Comparison of ENCODE assay signal across 23 cellular contexts in genomic region chr2:177322801-177323261, GRCh38. TPM values are rescaled to one million over a fixed set of nuclear protein-coding genes. Genes with fewer than 3 reads are reported as not detected.
DNase-seq lines count a peak whose midpoint lies in the region; ATAC-seq and TF ChIP-seq lines count a peak whose summit lies in the region.
"Had no signal": no experiment of that assay in that cellular context is flagged by ENCODE, and none has a peak within 500 bp of the region (broad histone marks: within the 10 kb centered on the region; RNA-seq: fewer than 3 reads in every experiment).

No MANE protein-coding gene starts in this region.

- H3K36me3 Mint-ChIP-seq in HFFc6 (ENCODE audit: low read depth), result no peaks in the 10 kb centered on the region
- peaks cover 8% of the 10 kb centered on the region for H3K36me3 Mint-ChIP-seq in activated T-helper 17 cell treated with anti-CD3 and anti-CD28 coated beads, Interleukin-2, amount 50 U/mL, for 72 hours (ENCODE audit: low read depth)

- H3K4me1 ChIP-seq in heart left ventricle (peaks cover 0 to 14% (median 0%) of the 10 kb centered on the region in 12 donors), lower lobe of right lung (no peaks in the 10 kb centered on the region)
- H3K4me1 ChIP-seq: gastroesophageal sphincter, tibial artery had no signal

- 81 to 84% (median 82%) methylated on average over 5 of the region's 5 CpGs for WGBS in heart left ventricle, 4 donors

- intact Hi-C loops in left cardiac atrium (cut with DNase I), result no loop called here
- intact Hi-C loops in heart left ventricle (cut with DNase I), result no loop called here
- intact Hi-C loops in lower lobe of right lung (cut with DNase I), result no loop called here

- TF ChIP-seq POLR2A in heart left ventricle (IDR thresholded peaks at IDR 0.05), result no peak

- ATAC-seq in left cardiac atrium, result peak; percentile 30 to 72
- ATAC-seq in heart left ventricle, result no peak
- peak; percentile 54 to 58 for ATAC-seq in lower lobe of right lung
- no peak for ATAC-seq in HG03196 (IDR thresholded peaks at IDR 0.05; ENCODE audit: unreplicated experiment)
- no peak for ATAC-seq in activated T-helper 17 cell treated with anti-CD3 and anti-CD28 coated beads, Interleukin-2, amount 50 U/mL, for 72 hours (replicated peaks)
- ATAC-seq: gastroesophageal sphincter; stimulated activated memory B cell treated with anti-CD40 and anti-IgM and Interleukin-4, amounts not matched to agents 10 μg/mL and 1 μg/mL and 100 μg/mL, for 72 hours had no signal

- TF ChIP-seq CTCF in heart left ventricle (IDR thresholded peaks at IDR 0.05) (no peak), lower lobe of right lung (IDR thresholded peaks at IDR 0.05) (no peak), HFFc6 (IDR thresholded peaks at IDR 0.05) (no peak)

- H3K4me3 Mint-ChIP-seq in HFFc6, result no peak overlapping the region
- no peak overlapping the region for H3K4me3 Mint-ChIP-seq in activated T-helper 17 cell treated with anti-CD3 and anti-CD28 coated beads, Interleukin-2, amount 50 U/mL, for 72 hours
- H3K4me3 Mint-ChIP-seq: activated naive CD4-positive, alpha-beta T cell treated with anti-CD3 and anti-CD28 coated beads for 36 hours; memory B cell; nephron progenitor cell; stimulated activated memory B cell treated with anti-CD40 and anti-IgM and Interleukin-4, amounts not matched to agents 10 μg/mL and 1 μg/mL and 100 μg/mL, for 72 hours had no signal

- H3K36me3 ChIP-seq in heart left ventricle (peaks cover 0 to 33% (median 10%) of the 10 kb centered on the region in 9 donors), lower lobe of right lung (no peaks in the 10 kb centered on the region)
- H3K36me3 ChIP-seq: MG63 had no signal

- H3K27ac Mint-ChIP-seq in HFFc6, result no peak overlapping the region
- H3K27ac Mint-ChIP-seq in activated T-helper 17 cell treated with anti-CD3 and anti-CD28 coated beads, Interleukin-2, amount 50 U/mL, for 72 hours, result no peak overlapping the region
- H3K27ac Mint-ChIP-seq: activated naive CD4-positive, alpha-beta T cell treated with anti-CD3 and anti-CD28 coated beads for 36 hours; memory B cell; nephron progenitor cell; stimulated activated memory B cell treated with anti-CD40 and anti-IgM and Interleukin-4, amounts not matched to agents 10 μg/mL and 1 μg/mL and 100 μg/mL, for 72 hours had no signal

- no peak overlapping the region for H3K27ac ChIP-seq in heart left ventricle
- peak overlapping the region; percentile 73 for H3K27ac ChIP-seq in epithelial cell of prostate
- no peak overlapping the region for H3K27ac ChIP-seq in lower lobe of right lung
- H3K27ac ChIP-seq: A549; BLaER1 treated with 17β-estradiol and CSF1 and Interleukin-3, amounts not matched to agents 10 nM and 100 nM; coronary artery; gastroesophageal sphincter; tibial artery had no signal

- H3K9me3 Mint-ChIP-seq in HFFc6, result no peaks in the 10 kb centered on the region
- no peaks in the 10 kb centered on the region for H3K9me3 Mint-ChIP-seq in activated T-helper 17 cell treated with anti-CD3 and anti-CD28 coated beads, Interleukin-2, amount 50 U/mL, for 72 hours
- H3K9me3 Mint-ChIP-seq: activated naive CD4-positive, alpha-beta T cell treated with anti-CD3 and anti-CD28 coated beads for 36 hours; memory B cell; nephron progenitor cell; stimulated activated memory B cell treated with anti-CD40 and anti-IgM and Interleukin-4, amounts not matched to agents 10 μg/mL and 1 μg/mL and 100 μg/mL, for 72 hours had no signal

- no peaks in the 10 kb centered on the region for H3K27me3 Mint-ChIP-seq in HFFc6 (ENCODE audit: insufficient read depth)
- no peaks in the 10 kb centered on the region for H3K27me3 Mint-ChIP-seq in activated T-helper 17 cell treated with anti-CD3 and anti-CD28 coated beads, Interleukin-2, amount 50 U/mL, for 72 hours
- H3K27me3 Mint-ChIP-seq: memory B cell; stimulated activated memory B cell treated with anti-CD40 and anti-IgM and Interleukin-4, amounts not matched to agents 10 μg/mL and 1 μg/mL and 100 μg/mL, for 72 hours had no signal

- H3K27me3 ChIP-seq in heart left ventricle (no peaks in the 10 kb centered on the region), lower lobe of right lung (ENCODE audit: low read depth) (no peaks in the 10 kb centered on the region)
- H3K27me3 ChIP-seq: BLaER1 treated with 17β-estradiol and CSF1 and Interleukin-3, amounts not matched to agents 10 nM and 100 nM; gastroesophageal sphincter; MG63; tibial artery had no signal

- H3K4me3 ChIP-seq in heart left ventricle (no peak overlapping the region), lower lobe of right lung (no peak overlapping the region)
- H3K4me3 ChIP-seq: A549; BLaER1 treated with 17β-estradiol and CSF1 and Interleukin-3, amounts not matched to agents 10 nM and 100 nM; coronary artery; gastroesophageal sphincter; MG63; tibial artery had no signal

- H3K4me1 Mint-ChIP-seq in HFFc6 (ENCODE audit: low read depth), result no peaks in the 10 kb centered on the region
- no peaks in the 10 kb centered on the region for H3K4me1 Mint-ChIP-seq in activated T-helper 17 cell treated with anti-CD3 and anti-CD28 coated beads, Interleukin-2, amount 50 U/mL, for 72 hours
- H3K4me1 Mint-ChIP-seq: memory B cell; stimulated activated memory B cell treated with anti-CD40 and anti-IgM and Interleukin-4, amounts not matched to agents 10 μg/mL and 1 μg/mL and 100 μg/mL, for 72 hours had no signal

- no peak for DNase-seq in left cardiac atrium
- no peak for DNase-seq in heart left ventricle
- DNase-seq in epithelial cell of prostate (ENCODE audit: low read depth, low spot score), result peak; percentile 77
- no peak for DNase-seq in lower lobe of right lung
- peak; percentile 73 for DNase-seq in ureter (ENCODE audit: low spot score)
- no peak for DNase-seq in HFFc6
- DNase-seq: activated CD4-positive, alpha-beta T cell treated with anti-CD3 and anti-CD28 coated beads, Interleukin-2, amount 50 U/mL, for 1 hour; activated naive CD4-positive, alpha-beta T cell treated with anti-CD3 and anti-CD28 coated beads for 36 hours; activated T-cell treated with anti-CD3 and anti-CD28 coated beads for 4 hours; DMS79; MG63; NCI-H1694; nephron progenitor cell; stimulated activated CD4-positive, alpha-beta T cell treated with anti-CD3 and anti-CD28 coated beads, Interleukin-15, amount 100 ng/mL, for 24 hours; tibial artery had no signal

- H3K9me3 ChIP-seq in heart left ventricle (no peaks in the 10 kb centered on the region), lower lobe of right lung (no peaks in the 10 kb centered on the region)
- H3K9me3 ChIP-seq: A549; BLaER1 treated with 17β-estradiol and CSF1 and Interleukin-3, amounts not matched to agents 10 nM and 100 nM; gastroesophageal sphincter; MG63; tibial artery had no signal

RNA-seq across cellular contexts. Expression of gene NFE2L2, which starts 58.3 kb away (rescaled TPM):
- total RNA-seq in left cardiac atrium (10 to 100 TPM; 68.4 to 69.0 TPM), heart left ventricle (10 to 100 TPM; 39.2 to 82.5 (median 59.4) TPM), lower lobe of right lung (105 TPM), ureter (190 TPM)
- polyA plus RNA-seq in heart left ventricle, result 10 to 100 TPM; 17.0 to 37.3 TPM
- 10 to 100 TPM; 59.0 to 76.5 (median 67.8) TPM for total RNA-seq in HFFc6 (2021; fragmentation: NEBNext Ultra II Directional; extraction: Animal tissue kit (Norgen Biotek cat#: 25700))
- total RNA-seq in activated T-helper 17 cell treated with anti-CD3 and anti-CD28 coated beads, Interleukin-2, amount 50 U/mL, for 72 hours, result 10 to 100 TPM; 39.3 to 49.4 TPM

Comparison
In these comparisons a context has a peak if more than half of its experiments do, and no peak if none do; other contexts are left out.
1. ATAC-seq: peak in left cardiac atrium (2 of 2) and lower lobe of right lung (2 of 2); none in heart left ventricle (0 of 4), HG03196 (single experiment) and activated T-helper 17 cell treated with anti-CD3 and anti-CD28 coated beads, Interleukin-2, amount 50 U/mL, for 72 hours (single experiment).
2. DNase-seq: peak in epithelial cell of prostate (single experiment) and ureter (single experiment); none in left cardiac atrium (single experiment), heart left ventricle (0 of 5), lower lobe of right lung (single experiment) and HFFc6 (single experiment).